Comparison of ENCODE assay signal across 10 cellular contexts in genomic region chr9:6716766-6717165, GRCh38. TPM values are rescaled to one million over a fixed set of nuclear protein-coding genes. Genes with fewer than 3 reads are reported as not detected.
DNase-seq lines count a peak whose midpoint lies in the region; ATAC-seq and TF ChIP-seq lines count a peak whose summit lies in the region.
"Had no signal": no experiment of that assay in that cellular context is flagged by ENCODE, and none has a peak within 500 bp of the region (broad histone marks: within the 10 kb centered on the region; RNA-seq: fewer than 3 reads in every experiment).

No MANE protein-coding gene starts in this region.

- H3K4me1 ChIP-seq in OCI-LY3 (ENCODE audit: low read length) (peaks cover 13% of the 10 kb centered on the region), endocrine pancreas (ENCODE audit: control insufficient read depth, insufficient read depth, low read length) (no peaks in the 10 kb centered on the region)

- no peak for TF ChIP-seq CTCF in OCI-LY3 (IDR thresholded peaks at IDR 0.05; ENCODE audit: low read depth, low read length)

- peak overlapping the region; percentile 88 for H3K27ac Mint-ChIP-seq in activated T-cell treated with anti-CD3 and anti-CD28 coated beads, Interleukin-2, amount 50 U/mL, for 24 hours
- H3K27ac Mint-ChIP-seq in stimulated activated memory B cell treated with anti-CD40 and anti-IgM and Interleukin-4, amounts not matched to agents 10 μg/mL and 1 μg/mL and 100 μg/mL, for 72 hours: peak overlapping the region; percentile 95
- H3K27ac Mint-ChIP-seq: WTC11 had no signal

- H4K20me1 ChIP-seq in OCI-LY3 (ENCODE audit: insufficient read depth, low read length): no peaks in the 10 kb centered on the region

- peak overlapping the region; percentile 100 for H3K4me2 ChIP-seq in OCI-LY3 (ENCODE audit: low read length)

- no peaks in the 10 kb centered on the region for H3K9me3 Mint-ChIP-seq in activated T-cell treated with anti-CD3 and anti-CD28 coated beads, Interleukin-2, amount 50 U/mL, for 24 hours
- H3K9me3 Mint-ChIP-seq in stimulated activated memory B cell treated with anti-CD40 and anti-IgM and Interleukin-4, amounts not matched to agents 10 μg/mL and 1 μg/mL and 100 μg/mL, for 72 hours: no peaks in the 10 kb centered on the region
- H3K9me3 Mint-ChIP-seq: WTC11 had no signal

- H3K36me3 Mint-ChIP-seq in activated T-cell treated with anti-CD3 and anti-CD28 coated beads, Interleukin-2, amount 50 U/mL, for 24 hours (ENCODE audit: low read depth): no peaks in the 10 kb centered on the region
- no peaks in the 10 kb centered on the region for H3K36me3 Mint-ChIP-seq in stimulated activated memory B cell treated with anti-CD40 and anti-IgM and Interleukin-4, amounts not matched to agents 10 μg/mL and 1 μg/mL and 100 μg/mL, for 72 hours
- H3K36me3 Mint-ChIP-seq: WTC11 had no signal

- H3K4me3 ChIP-seq in OCI-LY3 (ENCODE audit: low read length) (peak overlapping the region; percentile 96), endocrine pancreas (ENCODE audit: control insufficient read depth, insufficient read depth, low read length) (peak overlapping the region; percentile 60)

- H3K27me3 Mint-ChIP-seq in activated T-cell treated with anti-CD3 and anti-CD28 coated beads, Interleukin-2, amount 50 U/mL, for 24 hours: no peaks in the 10 kb centered on the region
- no peaks in the 10 kb centered on the region for H3K27me3 Mint-ChIP-seq in stimulated activated memory B cell treated with anti-CD40 and anti-IgM and Interleukin-4, amounts not matched to agents 10 μg/mL and 1 μg/mL and 100 μg/mL, for 72 hours

- peaks cover 4% of the 10 kb centered on the region; the same call in 1 of the 2 replicates for H3K79me2 ChIP-seq in OCI-LY3 (ENCODE audit: low read length)

- no peaks in the 10 kb centered on the region for H3K9me3 ChIP-seq in OCI-LY3 (ENCODE audit: insufficient read depth, low read length)
- no peaks in the 10 kb centered on the region for H3K9me3 ChIP-seq in endocrine pancreas (ENCODE audit: control insufficient read depth, low read length)

- H3K4me1 Mint-ChIP-seq in activated T-cell treated with anti-CD3 and anti-CD28 coated beads, Interleukin-2, amount 50 U/mL, for 24 hours (ENCODE audit: low read depth): peaks cover 10% of the 10 kb centered on the region
- H3K4me1 Mint-ChIP-seq in stimulated activated memory B cell treated with anti-CD40 and anti-IgM and Interleukin-4, amounts not matched to agents 10 μg/mL and 1 μg/mL and 100 μg/mL, for 72 hours: peaks cover 24% of the 10 kb centered on the region

- peak overlapping the region; percentile 80 for H3K4me3 Mint-ChIP-seq in activated T-cell treated with anti-CD3 and anti-CD28 coated beads, Interleukin-2, amount 50 U/mL, for 24 hours
- peak overlapping the region; percentile 89 for H3K4me3 Mint-ChIP-seq in stimulated activated memory B cell treated with anti-CD40 and anti-IgM and Interleukin-4, amounts not matched to agents 10 μg/mL and 1 μg/mL and 100 μg/mL, for 72 hours

- no peak for DNase-seq in activated T-cell treated with anti-CD3 and anti-CD28 coated beads, Interleukin-2, amount 50 U/mL, for 24 hours
- no peak for DNase-seq in activated T-cell treated with anti-CD3 and anti-CD28 coated beads, Interleukin-2, amount 50 U/mL, for 1 hour
- no peak for DNase-seq in A172 (ENCODE audit: low spot score)
- DNase-seq: SHP77 treated with DMSO at 0.1 percent for 48 hours had no signal

- no peak for ATAC-seq in stimulated activated memory B cell treated with anti-CD40 and anti-IgM and Interleukin-4, amounts not matched to agents 10 μg/mL and 1 μg/mL and 100 μg/mL, for 72 hours
- ATAC-seq in GM21717 (IDR thresholded peaks at IDR 0.05; ENCODE audit: unreplicated experiment): no peak
- no peak for ATAC-seq in HG03039 (IDR thresholded peaks at IDR 0.05; ENCODE audit: unreplicated experiment)

- H2AFZ ChIP-seq in OCI-LY3 (ENCODE audit: low read depth, low read length): peak overlapping the region; percentile 99

- H3K27me3 ChIP-seq in OCI-LY3 (ENCODE audit: low read depth, low read length): no peaks in the 10 kb centered on the region
- H3K27me3 ChIP-seq in endocrine pancreas (ENCODE audit: control insufficient read depth, insufficient read depth, low read length): no peaks in the 10 kb centered on the region

- H3K9ac ChIP-seq in OCI-LY3 (ENCODE audit: low read length): peak overlapping the region; percentile 83
- peak overlapping the region; percentile 89 for H3K9ac ChIP-seq in endocrine pancreas (ENCODE audit: control insufficient read depth, insufficient read depth, low read length)

- no peaks in the 10 kb centered on the region for H3K36me3 ChIP-seq in OCI-LY3 (replicated peaks; ENCODE audit: low read depth, low read length)
- no peaks in the 10 kb centered on the region for H3K36me3 ChIP-seq in endocrine pancreas (ENCODE audit: control insufficient read depth, insufficient read depth, low read length)

- peak overlapping the region; percentile 52; the same call in 1 of the 2 replicates for H3K27ac ChIP-seq in OCI-LY3 (ENCODE audit: low read length)

RNA-seq across cellular contexts. Expression of gene KDM4C, which starts 41.0 kb away (rescaled TPM):
- total RNA-seq in A172 (2014; rRNA removed; shearing (Covaris generic)): 10.7 and 11.9 TPM in 2 replicates
